Comparison of ENCODE assay signal across 1 cellular context in genomic region chr17:79515646-79516604, GRCh38.
TF ChIP-seq lines count a peak whose summit lies in the region.

No MANE protein-coding gene starts in this region.

TF ChIP-seq in IMR-90, 13 proteins besides CTCF, POLR2A, EP300 and RAD21:
- no peak for TF ChIP-seq CEBPB (IDR thresholded peaks at IDR 0.05; ENCODE audit: low read depth, low read length)
- no peak for TF ChIP-seq BHLHE40 (IDR thresholded peaks at IDR 0.05; ENCODE audit: low read depth, low read length)
- no peak for TF ChIP-seq NFE2L2 (IDR thresholded peaks at IDR 0.05; ENCODE audit: low read depth, low read length)
- no peak for TF ChIP-seq MAFK (IDR thresholded peaks at IDR 0.05; ENCODE audit: low read depth, low read length)
- no peak for TF ChIP-seq MXI1 (IDR thresholded peaks at IDR 0.05; ENCODE audit: borderline replicate concordance, low read depth, low read length)
- TF ChIP-seq, protein P1, sequence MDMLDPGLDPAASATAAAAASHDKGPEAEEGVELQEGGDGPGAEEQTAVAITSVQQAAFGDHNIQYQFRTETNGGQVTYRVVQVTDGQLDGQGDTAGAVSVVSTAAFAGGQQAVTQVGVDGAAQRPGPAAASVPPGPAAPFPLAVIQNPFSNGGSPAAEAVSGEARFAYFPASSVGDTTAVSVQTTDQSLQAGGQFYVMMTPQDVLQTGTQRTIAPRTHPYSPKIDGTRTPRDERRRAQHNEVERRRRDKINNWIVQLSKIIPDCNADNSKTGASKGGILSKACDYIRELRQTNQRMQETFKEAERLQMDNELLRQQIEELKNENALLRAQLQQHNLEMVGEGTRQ (IDR thresholded peaks at IDR 0.05; ENCODE audit: low read depth, low read length), result no peak
- TF ChIP-seq MAZ (IDR thresholded peaks at IDR 0.05; ENCODE audit: borderline replicate concordance, low read depth, low read length), result no peak
- no peak for TF ChIP-seq RFX5 (IDR thresholded peaks at IDR 0.05; ENCODE audit: low read depth, low read length)
- TF ChIP-seq ELK1 (IDR thresholded peaks at IDR 0.05; ENCODE audit: borderline replicate concordance, low read depth, low read length), result no peak
- TF ChIP-seq SMC3 (IDR thresholded peaks at IDR 0.05; ENCODE audit: low read depth, low read length), result no peak
- TF ChIP-seq FOS (IDR thresholded peaks at IDR 0.05; ENCODE audit: low read depth, low read length), result no peak
- TF ChIP-seq RCOR1 (IDR thresholded peaks at IDR 0.05; ENCODE audit: insufficient replicate concordance, low read length), result no peak
- TF ChIP-seq CHD1 (IDR thresholded peaks at IDR 0.05; ENCODE audit: low read depth, low read length), result no peak
